In genomic region chr13:95643814-95644598, GRCh38 we compare ENCODE assay signal across 8 cellular contexts. TPM values are rescaled to one million over a fixed set of nuclear protein-coding genes. Genes with fewer than 3 reads are reported as not detected.
A peak's percentile ranks its signal among the peaks of the same experiment; 100 is the strongest.
DNase-seq lines count a peak whose midpoint lies in the region; ATAC-seq and TF ChIP-seq lines count a peak whose summit lies in the region.

No MANE protein-coding gene starts in this region.

- peak; percentile 29 for DNase-seq in stimulated activated CD4-positive, alpha-beta T cell treated with anti-CD3 and anti-CD28 coated beads, Interleukin-15, amount 100 ng/mL, for 24 hours
- no peak for DNase-seq in stimulated activated CD4-positive, alpha-beta T cell treated with anti-CD3 and anti-CD28 coated beads, Interleukin-2, amount 100 ng/mL, for 48 hours
- no peak for DNase-seq in activated T-helper 1 cell treated with anti-CD3 and anti-CD28 coated beads, Interleukin-12 subunit alpha, Interleukin-12 subunit beta, Interleukin-2, Interleukin-4 antibody, amounts not matched to agents 30 ng/mL and 10 ng/mL and 1 ng/mL, durations not matched to agents 14 hours and 24 hours and 36 hours (ENCODE audit: low spot score)
- DNase-seq in left cardiac atrium, result peak; percentile 32
- DNase-seq in psoas muscle, result peak; percentile 33 to 59
- DNase-seq in activated gamma-delta T cell treated with Interleukin-2 at 50 U/mL for 16 hours, result no peak
- no peak for DNase-seq in CD4-positive, alpha-beta T cell

- no peaks in the 10 kb centered on the region for H3K36me3 Mint-ChIP-seq in activated T-helper 1 cell treated with anti-CD3 and anti-CD28 coated beads, Interleukin-12 subunit alpha, Interleukin-12 subunit beta, Interleukin-2, Interleukin-4 antibody, amounts not matched to agents 30 ng/mL and 10 ng/mL and 1 ng/mL, durations not matched to agents 14 hours and 24 hours and 36 hours (ENCODE audit: low read depth)
- no peaks in the 10 kb centered on the region for H3K36me3 Mint-ChIP-seq in CD4-positive, alpha-beta T cell (ENCODE audit: low read depth)

- whole genome bisulfite sequencing in psoas muscle, 3 donors, result 0 to 1% (median 1%) methylated on average over 60 to 69 of the region's 69 CpGs

- no peaks in the 10 kb centered on the region for H3K9me3 Mint-ChIP-seq in activated T-helper 1 cell treated with anti-CD3 and anti-CD28 coated beads, Interleukin-12 subunit alpha, Interleukin-12 subunit beta, Interleukin-2, Interleukin-4 antibody, amounts not matched to agents 30 ng/mL and 10 ng/mL and 1 ng/mL, durations not matched to agents 14 hours and 24 hours and 36 hours
- no peaks in the 10 kb centered on the region for H3K9me3 Mint-ChIP-seq in CD4-positive, alpha-beta T cell

- H3K27me3 ChIP-seq in psoas muscle (ENCODE audit: insufficient read depth in 3 of 3, low read length in 2 of 3), result peaks cover 0 to 42% (median 3%) of the 10 kb centered on the region in 3 donors
- H3K27me3 ChIP-seq in CD4-positive, alpha-beta T cell (ENCODE audit: control insufficient read depth, insufficient read depth, low read length), result peaks cover 41% of the 10 kb centered on the region

- H3K4me1 Mint-ChIP-seq in activated T-helper 1 cell treated with anti-CD3 and anti-CD28 coated beads, Interleukin-12 subunit alpha, Interleukin-12 subunit beta, Interleukin-2, Interleukin-4 antibody, amounts not matched to agents 30 ng/mL and 10 ng/mL and 1 ng/mL, durations not matched to agents 14 hours and 24 hours and 36 hours (ENCODE audit: low read depth), result peaks cover 8% of the 10 kb centered on the region
- peaks cover 5% of the 10 kb centered on the region for H3K4me1 Mint-ChIP-seq in CD4-positive, alpha-beta T cell (ENCODE audit: low read depth)

- peak overlapping the region; percentile 50 for H3K27ac ChIP-seq in psoas muscle
- H3K27ac ChIP-seq in CD4-positive, alpha-beta T cell (ENCODE audit: low read depth, low read length), result no peak overlapping the region

- TF ChIP-seq CTCF in psoas muscle (IDR thresholded peaks at IDR 0.05), result no peak
- TF ChIP-seq CTCF in CD4-positive, alpha-beta T cell (IDR thresholded peaks at IDR 0.05), result no peak

- peak overlapping the region; percentile 58 for H3K4me3 Mint-ChIP-seq in activated T-helper 1 cell treated with anti-CD3 and anti-CD28 coated beads, Interleukin-12 subunit alpha, Interleukin-12 subunit beta, Interleukin-2, Interleukin-4 antibody, amounts not matched to agents 30 ng/mL and 10 ng/mL and 1 ng/mL, durations not matched to agents 14 hours and 24 hours and 36 hours
- H3K4me3 Mint-ChIP-seq in CD4-positive, alpha-beta T cell, result no peak overlapping the region

- peaks cover 58% of the 10 kb centered on the region for H3K27me3 Mint-ChIP-seq in activated T-helper 1 cell treated with anti-CD3 and anti-CD28 coated beads, Interleukin-12 subunit alpha, Interleukin-12 subunit beta, Interleukin-2, Interleukin-4 antibody, amounts not matched to agents 30 ng/mL and 10 ng/mL and 1 ng/mL, durations not matched to agents 14 hours and 24 hours and 36 hours (ENCODE audit: insufficient read depth)
- H3K27me3 Mint-ChIP-seq in CD4-positive, alpha-beta T cell, result peaks cover 49% of the 10 kb centered on the region

- no peak overlapping the region for H3K27ac Mint-ChIP-seq in activated T-helper 1 cell treated with anti-CD3 and anti-CD28 coated beads, Interleukin-12 subunit alpha, Interleukin-12 subunit beta, Interleukin-2, Interleukin-4 antibody, amounts not matched to agents 30 ng/mL and 10 ng/mL and 1 ng/mL, durations not matched to agents 14 hours and 24 hours and 36 hours
- no peak overlapping the region for H3K27ac Mint-ChIP-seq in CD4-positive, alpha-beta T cell

- H3K4me3 ChIP-seq in psoas muscle, result peak overlapping the region; percentile 77

- H3K4me1 ChIP-seq in psoas muscle, result peaks cover 4% of the 10 kb centered on the region

- no peaks in the 10 kb centered on the region for H3K36me3 ChIP-seq in psoas muscle (ENCODE audit: insufficient read depth in 1 of 2, low read depth in 1 of 2)

- intact Hi-C loops in activated T-helper 1 cell treated with anti-CD3 and anti-CD28 coated beads, Interleukin-12 subunit alpha, Interleukin-12 subunit beta, Interleukin-2, Interleukin-4 antibody, amounts not matched to agents 30 ng/mL and 10 ng/mL and 1 ng/mL, durations not matched to agents 14 hours and 24 hours and 36 hours (cut with micrococcal nuclease), result loop anchor here (10.0 kb wide), 1 partner anchor 939 kb away; no protein-coding TSS in a partner anchor
- intact Hi-C loops in left cardiac atrium (cut with DNase I) (no loop called here), psoas muscle (cut with DNase I) (no loop called here)
- intact Hi-C loops in CD4-positive, alpha-beta T cell (cut with DNase I, micrococcal nuclease), result no loop called here

- POLR2A ChIA-PET in CD4-positive, alpha-beta T cell (lab: Charles Lee), result no interaction called here

- H3K9me3 ChIP-seq in psoas muscle, result no peaks in the 10 kb centered on the region
- no peaks in the 10 kb centered on the region for H3K9me3 ChIP-seq in CD4-positive, alpha-beta T cell (ENCODE audit: control insufficient read depth, low read length)

- CTCF ChIA-PET in CD4-positive, alpha-beta T cell (lab: Charles Lee), result no interaction called here

- peak; percentile 50 for ATAC-seq in HG03521 (IDR thresholded peaks at IDR 0.05; ENCODE audit: unreplicated experiment)
- ATAC-seq in left cardiac atrium, result peak; percentile 64 to 66
- ATAC-seq in psoas muscle, result peak; percentile 53 to 74 (median 56)
- no peak for ATAC-seq in CD4-positive, alpha-beta T cell (ENCODE audit: poor library complexity)

RNA-seq across cellular contexts. Expression of gene DZIP1, which starts 0.5 kb away (rescaled TPM):
- 0.07 and 0.49 TPM in 2 replicates for total RNA-seq in activated T-helper 1 cell treated with anti-CD3 and anti-CD28 coated beads, Interleukin-12 subunit alpha, Interleukin-12 subunit beta, Interleukin-2, Interleukin-4 antibody, amounts not matched to agents 30 ng/mL and 10 ng/mL and 1 ng/mL, durations not matched to agents 14 hours and 24 hours and 36 hours
- total RNA-seq in left cardiac atrium, result 1 to 10 TPM; 5.4 to 7.6 TPM
- 1 to 10 TPM; 1.8 to 2.9 (median 2.0) TPM for total RNA-seq in psoas muscle
- 1 to 10 TPM in 1 of 3 donors, under 1 TPM in 2; 0.70 to 1.1 (median 0.91) TPM for polyA plus RNA-seq in psoas muscle
- total RNA-seq in CD4-positive, alpha-beta T cell, result not detected

RNA-seq across cellular contexts. Expression of gene DNAJC3, which starts 32.9 kb away (rescaled TPM):
- 27.9 and 30.1 TPM in 2 replicates for total RNA-seq in activated T-helper 1 cell treated with anti-CD3 and anti-CD28 coated beads, Interleukin-12 subunit alpha, Interleukin-12 subunit beta, Interleukin-2, Interleukin-4 antibody, amounts not matched to agents 30 ng/mL and 10 ng/mL and 1 ng/mL, durations not matched to agents 14 hours and 24 hours and 36 hours
- total RNA-seq in left cardiac atrium, result 10 to 100 TPM; 37.2 to 45.7 TPM
- total RNA-seq in psoas muscle, result 10 to 100 TPM; 11.5 to 19.6 (median 17.2) TPM
- polyA plus RNA-seq in psoas muscle, result 10 to 100 TPM in 1 of 3 donors, 1 to 10 TPM in 2; 7.9 to 11.8 (median 8.9) TPM
- total RNA-seq in CD4-positive, alpha-beta T cell, result 10 to 100 TPM; 17.6 to 17.7 TPM

Comparison
In these comparisons a context has a peak if more than half of its experiments do, and no peak if none do; other contexts are left out.
1. DNase-seq: peak in stimulated activated CD4-positive, alpha-beta T cell treated with anti-CD3 and anti-CD28 coated beads, Interleukin-15, amount 100 ng/mL, for 24 hours (single experiment), left cardiac atrium (single experiment) and psoas muscle (2 of 2); none in stimulated activated CD4-positive, alpha-beta T cell treated with anti-CD3 and anti-CD28 coated beads, Interleukin-2, amount 100 ng/mL, for 48 hours (0 of 2), activated T-helper 1 cell treated with anti-CD3 and anti-CD28 coated beads, Interleukin-12 subunit alpha, Interleukin-12 subunit beta, Interleukin-2, Interleukin-4 antibody, amounts not matched to agents 30 ng/mL and 10 ng/mL and 1 ng/mL, durations not matched to agents 14 hours and 24 hours and 36 hours (single experiment), activated gamma-delta T cell treated with Interleukin-2 at 50 U/mL for 16 hours (single experiment) and CD4-positive, alpha-beta T cell (0 of 10).